In the genomic region with DNA sequence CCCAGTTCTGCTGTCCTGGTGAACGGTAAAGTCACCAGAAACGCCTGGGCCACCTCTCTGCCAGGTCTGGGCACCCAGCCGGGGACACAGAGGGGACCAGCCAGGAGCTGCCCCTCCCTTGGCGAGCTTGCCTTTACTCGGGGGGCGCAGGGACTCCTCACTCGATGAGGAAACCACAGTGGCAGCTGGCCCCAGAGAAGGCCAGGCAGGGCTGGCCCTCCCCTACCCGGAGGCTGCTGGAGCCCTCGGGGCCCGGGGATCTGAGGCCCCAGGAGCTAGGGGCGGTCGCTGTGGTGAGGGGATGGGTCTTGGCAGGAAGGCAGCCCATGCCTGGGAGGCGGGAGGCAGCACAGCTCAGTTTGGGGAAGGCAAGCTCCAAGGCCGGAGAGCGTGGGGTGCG, we compare ENCODE assay signal across 19 cellular contexts.
"Had no signal": no experiment of that assay in that cellular context is flagged by ENCODE, and none has a peak within 500 bp of the region (broad histone marks: within the 10 kb centered on the region; RNA-seq: fewer than 3 reads in every experiment).

No MANE protein-coding gene starts in this region.

- DNase-seq: activated B cell treated with CpG ODN at 0.5 μM for 24 hours; activated CD4-positive, alpha-beta memory T cell treated with anti-CD3 and anti-CD28 coated beads, Interleukin-2, amount 10 ng/mL, durations not matched to agents 7 days and 5 days; activated CD4-positive, alpha-beta T cell treated with anti-CD3 and anti-CD28 coated beads for 4 hours; activated naive CD4-positive, alpha-beta T cell; activated naive CD8-positive, alpha-beta T cell treated with anti-CD3 and anti-CD28 coated beads for 36 hours; activated T-cell treated with anti-CD3 and anti-CD28 coated beads, Interleukin-2, amount 50 U/mL, for 1 hour; amniotic stem cell; effector memory CD8-positive, alpha-beta T cell; foreskin fibroblast; glutamatergic neuron; kidney; left lung; naive thymus-derived CD8-positive, alpha-beta T cell; stimulated activated naive CD8-positive, alpha-beta T cell treated with anti-CD3 and anti-CD28 coated beads, Interleukin-15, amount 100 ng/mL, for 72 hours; trophoblast cell had no signal

- H3K4me3 Mint-ChIP-seq: activated B cell treated with CpG ODN at 0.5 μM for 24 hours; activated CD4-positive, alpha-beta memory T cell treated with anti-CD3 and anti-CD28 coated beads, Interleukin-2, amount 10 ng/mL, durations not matched to agents 7 days and 5 days; activated naive CD8-positive, alpha-beta T cell treated with anti-CD3 and anti-CD28 coated beads for 36 hours; activated T-helper 17 cell treated with anti-CD3 and anti-CD28 coated beads, Interleukin-2, amount 50 U/mL, for 72 hours; effector memory CD8-positive, alpha-beta T cell had no signal

- ATAC-seq: activated T-helper 17 cell treated with anti-CD3 and anti-CD28 coated beads, Interleukin-2, amount 50 U/mL, for 72 hours; effector memory CD8-positive, alpha-beta T cell; left lung had no signal

- H3K4me1 Mint-ChIP-seq: activated CD4-positive, alpha-beta memory T cell treated with anti-CD3 and anti-CD28 coated beads, Interleukin-2, amount 10 ng/mL, durations not matched to agents 7 days and 5 days had no signal

- H3K36me3 ChIP-seq: left lung, neutrophil, vagina had no signal

- H3K27ac Mint-ChIP-seq: activated B cell treated with CpG ODN at 0.5 μM for 24 hours; activated CD4-positive, alpha-beta memory T cell treated with anti-CD3 and anti-CD28 coated beads, Interleukin-2, amount 10 ng/mL, durations not matched to agents 7 days and 5 days; activated naive CD8-positive, alpha-beta T cell treated with anti-CD3 and anti-CD28 coated beads for 36 hours; activated T-helper 17 cell treated with anti-CD3 and anti-CD28 coated beads, Interleukin-2, amount 50 U/mL, for 72 hours; effector memory CD8-positive, alpha-beta T cell; stimulated activated naive CD8-positive, alpha-beta T cell treated with anti-CD3 and anti-CD28 coated beads, Interleukin-15, amount 100 ng/mL, for 72 hours had no signal

- H3K4me1 ChIP-seq: left lung, vagina had no signal

- H3K27ac ChIP-seq: left lung, neutrophil, skin epidermis, vagina had no signal

- H3K27me3 ChIP-seq: vagina had no signal

- H3K9me3 ChIP-seq: left lung, neutrophil, vagina had no signal

- H3K9me3 Mint-ChIP-seq: activated B cell treated with CpG ODN at 0.5 μM for 24 hours; activated CD4-positive, alpha-beta memory T cell treated with anti-CD3 and anti-CD28 coated beads, Interleukin-2, amount 10 ng/mL, durations not matched to agents 7 days and 5 days; activated naive CD8-positive, alpha-beta T cell treated with anti-CD3 and anti-CD28 coated beads for 36 hours; activated T-helper 17 cell treated with anti-CD3 and anti-CD28 coated beads, Interleukin-2, amount 50 U/mL, for 72 hours; effector memory CD8-positive, alpha-beta T cell; naive thymus-derived CD8-positive, alpha-beta T cell; stimulated activated naive CD8-positive, alpha-beta T cell treated with anti-CD3 and anti-CD28 coated beads, Interleukin-15, amount 100 ng/mL, for 72 hours had no signal

- H3K4me3 ChIP-seq: left lung, skin epidermis, vagina had no signal

- H3K36me3 Mint-ChIP-seq: activated naive CD8-positive, alpha-beta T cell treated with anti-CD3 and anti-CD28 coated beads for 36 hours; naive thymus-derived CD8-positive, alpha-beta T cell had no signal
